Comparison of ENCODE assay signal across 18 cellular contexts in genomic region chrX:46662188-46662587, GRCh38.
DNase-seq lines count a peak whose midpoint lies in the region; ATAC-seq, FAIRE-seq and TF ChIP-seq lines count a peak whose summit lies in the region.
"Had no signal": no experiment of that assay in that cellular context is flagged by ENCODE, and none has a peak within 500 bp of the region (broad histone marks: within the 10 kb centered on the region; RNA-seq: fewer than 3 reads in every experiment).

No MANE protein-coding gene starts in this region.

- TF ChIP-seq CTCF in SK-N-SH (IDR thresholded peaks at IDR 0.05), result no peak
- no peak for TF ChIP-seq CTCF in endothelial cell of umbilical vein (IDR thresholded peaks at IDR 0.05; ENCODE audit: extremely low read depth in 1 of 2, insufficient read depth in 1 of 2, low read depth in 1 of 2, low read length in 2 of 2)
- no peak for TF ChIP-seq CTCF in A673 (conservative IDR thresholded peaks at IDR 0.05; ENCODE audit: low read depth, low read length)

- BruUV-seq in endothelial cell of umbilical vein (replicated peaks; lab: Mats Ljungman, UMichigan) (no TSS peak), A673 (replicated peaks; lab: Mats Ljungman, UMichigan) (no TSS peak)

- H3K9me3 ChIP-seq in SK-N-SH, result no peaks in the 10 kb centered on the region
- no peaks in the 10 kb centered on the region for H3K9me3 ChIP-seq in endothelial cell of umbilical vein (replicated peaks; ENCODE audit: control insufficient read depth, insufficient read depth, low read length)
- no peaks in the 10 kb centered on the region for H3K9me3 ChIP-seq in A673 (ENCODE audit: low read depth, low read length, poor library complexity, severe bottlenecking)
- H3K9me3 ChIP-seq: Caco-2 had no signal

- H2AFZ ChIP-seq in SK-N-SH (ENCODE audit: low read depth) (no peak overlapping the region), endothelial cell of umbilical vein (ENCODE audit: low read depth, low read length) (no peak overlapping the region)

- TF ChIP-seq RAD21 in SK-N-SH (IDR thresholded peaks at IDR 0.05; ENCODE audit: low read length), result no peak

- H3K9me1 ChIP-seq in endothelial cell of umbilical vein (replicated peaks; ENCODE audit: control insufficient read depth, extremely low read depth, insufficient read depth, low read length), result no peaks in the 10 kb centered on the region

- CTCF ChIA-PET in SK-N-SH (lab: Yijun Ruan, JAX) (interaction anchor here (1.4 to 1.5 kb wide), 2 partner anchors 9 to 16 kb away, joined by 3 to 8 read pairs; no protein-coding TSS in a partner anchor), endothelial cell of umbilical vein (lab: Charles Lee) (interaction anchor here (1.0 kb wide), 1 partner anchor 9 kb away, joined by 3 read pairs; no protein-coding TSS in a partner anchor), A673 (lab: Charles Lee) (no interaction called here)

- dilution Hi-C loops in endothelial cell of umbilical vein (cut with MboI; ENCODE audit: extremely low pct_ligation_motif_present, low sequenced_read_pairs), result no loop called here

- H3F3A ChIP-seq in SK-N-SH (replicated peaks; ENCODE audit: insufficient read depth), result peaks cover 3% of the 10 kb centered on the region

- ATAC-seq in SK-N-SH treated with all-trans-retinoic acid at 6 μM for 48 hours, result no peak
- ATAC-seq: CD8-positive, alpha-beta T cell had no signal

- H3K9me2 ChIP-seq in SK-N-SH, result no peaks in the 10 kb centered on the region

- H3K9ac ChIP-seq in SK-N-SH (no peak overlapping the region), endothelial cell of umbilical vein (replicated peaks; ENCODE audit: extremely low read depth, insufficient read depth, low read length) (no peak overlapping the region)
- H3K9ac ChIP-seq: BLaER1 treated with 17β-estradiol and CSF1 and Interleukin-3, amounts not matched to agents 10 nM and 100 nM had no signal

- H4K20me1 ChIP-seq in SK-N-SH (ENCODE audit: insufficient read depth), result no peaks in the 10 kb centered on the region
- no peaks in the 10 kb centered on the region for H4K20me1 ChIP-seq in endothelial cell of umbilical vein (replicated peaks; ENCODE audit: control insufficient read depth, extremely low read depth, insufficient read depth, low read length)
- H4K20me1 ChIP-seq: BLaER1 treated with 17β-estradiol and CSF1 and Interleukin-3, amounts not matched to agents 10 nM and 100 nM had no signal

- H3K36me3 ChIP-seq in SK-N-SH (replicated peaks in 1 of 2; ENCODE audit: control insufficient read depth in 1 of 2, insufficient read depth in 2 of 2, low read length in 1 of 2) (no peaks in the 10 kb centered on the region), endothelial cell of umbilical vein (ENCODE audit: control insufficient read depth in 2 of 2, extremely low read depth in 1 of 2, insufficient read depth in 2 of 2, low read length in 2 of 2) (no peaks in the 10 kb centered on the region), A673 (ENCODE audit: insufficient read depth, low read length, poor library complexity, severe bottlenecking) (no peaks in the 10 kb centered on the region)

- peak; percentile 67 for FAIRE-seq in endothelial cell of umbilical vein (lab: Jason Lieb, UNC)
- FAIRE-seq: G401.6, GM12891, GM19239 had no signal

- POLR2A ChIA-PET in SK-N-SH (lab: Yijun Ruan, JAX) (no interaction called here), endothelial cell of umbilical vein (lab: Charles Lee) (no interaction called here), A673 (lab: Charles Lee; ENCODE audit: low non-redundant PET) (no interaction called here)

- intact Hi-C loops in endothelial cell of umbilical vein (cut with micrococcal nuclease), result no loop called here
- intact Hi-C loops in A673 (cut with micrococcal nuclease; ENCODE audit: unreplicated experiment), result no loop called here

- TF ChIP-seq POLR2A in endothelial cell of umbilical vein (IDR thresholded peaks at IDR 0.05; ENCODE audit: low read depth, low read length), result no peak

- H3K27ac ChIP-seq in SK-N-SH (ENCODE audit: low read depth in 2 of 2, low read length in 1 of 2), result no peak overlapping the region; a peak in 1 of 4 replicates
- no peak overlapping the region for H3K27ac ChIP-seq in endothelial cell of umbilical vein (ENCODE audit: insufficient read depth, low read depth, low read length)
- H3K27ac ChIP-seq in A673 (ENCODE audit: low read depth, low read length, poor library complexity, severe bottlenecking), result no peak overlapping the region
- H3K27ac ChIP-seq: 22Rv1; BLaER1 treated with 17β-estradiol and CSF1 and Interleukin-3, amounts not matched to agents 10 nM and 100 nM; C4-2B had no signal

- WGBS in SK-N-SH (ENCODE audit: low lambda C conversion rate), result 45% methylated on average over 5 of the region's 5 CpGs

- peak in 1 of 2 experiments; percentile 32; a peak in 1 of 4 replicates for TF ChIP-seq EP300 in SK-N-SH (IDR thresholded peaks at IDR 0.05; ENCODE audit: borderline replicate concordance in 1 of 2, low read depth in 1 of 2, low read length in 1 of 2)

- H3K4me2 ChIP-seq in SK-N-SH, result no peak overlapping the region
- H3K4me2 ChIP-seq in endothelial cell of umbilical vein (ENCODE audit: insufficient read depth, low read length), result no peak overlapping the region
- H3K4me2 ChIP-seq: BLaER1 treated with 17β-estradiol and CSF1 and Interleukin-3, amounts not matched to agents 10 nM and 100 nM had no signal

- H3K4me1 ChIP-seq in SK-N-SH (ENCODE audit: control insufficient read depth in 1 of 2, insufficient read depth in 2 of 2, low read depth in 1 of 2, low read length in 1 of 2) (peaks cover 0 to 7% of the 10 kb centered on the region in 2 experiments; a peak in 1 of 4 replicates), endothelial cell of umbilical vein (ENCODE audit: control insufficient read depth, extremely low read depth, insufficient read depth, low read length) (peaks cover 14% of the 10 kb centered on the region), A673 (ENCODE audit: insufficient read depth, low read length, poor library complexity, severe bottlenecking) (no peaks in the 10 kb centered on the region)
- H3K4me1 ChIP-seq: Caco-2 had no signal

- DNase-seq in SK-N-SH (peak; percentile 22), endothelial cell of umbilical vein (ENCODE audit: low read depth, low spot score) (no peak), D341Med (ENCODE audit: low spot score) (no peak), A673 (ENCODE audit: low spot score) (no peak)
- DNase-seq: AML-193; Caco-2; Calu3; CD4-positive, alpha-beta T cell; CD8-positive, alpha-beta T cell; DMS79 treated with DMSO at 0.1 percent for 48 hours; GF-D8 had no signal

- H3K4me3 ChIP-seq in SK-N-SH (ENCODE audit: low read depth in 2 of 2, low read length in 1 of 2) (no peak overlapping the region), endothelial cell of umbilical vein (replicated peaks in 1 of 3; ENCODE audit: insufficient read depth in 1 of 3, low read depth in 1 of 3, low read length in 3 of 3) (no peak overlapping the region), A673 (ENCODE audit: low read depth, low read length, poor library complexity, severe bottlenecking) (no peak overlapping the region)
- H3K4me3 ChIP-seq: BLaER1 treated with 17β-estradiol and CSF1 and Interleukin-3, amounts not matched to agents 10 nM and 100 nM had no signal

- no peaks in the 10 kb centered on the region for H3K27me3 ChIP-seq in SK-N-SH (ENCODE audit: insufficient read depth)
- no peaks in the 10 kb centered on the region for H3K27me3 ChIP-seq in endothelial cell of umbilical vein (ENCODE audit: control insufficient read depth in 2 of 2, insufficient read depth in 2 of 2, low read length in 2 of 2)
- no peaks in the 10 kb centered on the region for H3K27me3 ChIP-seq in A673 (replicated peaks; ENCODE audit: insufficient read depth, low read depth, low read length, poor library complexity)
- H3K27me3 ChIP-seq: BLaER1 treated with 17β-estradiol and CSF1 and Interleukin-3, amounts not matched to agents 10 nM and 100 nM had no signal

- H3K79me2 ChIP-seq in SK-N-SH (ENCODE audit: insufficient read depth), result no peaks in the 10 kb centered on the region
- H3K79me2 ChIP-seq in endothelial cell of umbilical vein (ENCODE audit: control insufficient read depth, insufficient read depth, low read length), result no peaks in the 10 kb centered on the region

TF ChIP-seq in SK-N-SH, 30 proteins besides CTCF, POLR2A, EP300 and RAD21 (continues in another document):
- TF ChIP-seq FOXJ3 (CRISPR knock-in tag; IDR thresholded peaks at IDR 0.05) (0 out of 2 replicates have a peak, but pooled peaks have one; percentile 41), RXRA (IDR thresholded peaks at IDR 0.05; ENCODE audit: borderline replicate concordance, low read depth) (no peak), NRF1 (IDR thresholded peaks at IDR 0.05; ENCODE audit: low read depth, low read length) (no peak), MAX (IDR thresholded peaks at IDR 0.05; ENCODE audit: low read depth) (no peak), GATA2 (CRISPR knock-in tag; IDR thresholded peaks at IDR 0.05) (peak; percentile 81), FOXM1 (IDR thresholded peaks at IDR 0.05; ENCODE audit: low read depth) (no peak)

TF ChIP-seq in SK-N-SH treated with all-trans-retinoic acid at 6 μM for 48 hours, 23 proteins besides CTCF, POLR2A, EP300 and RAD21 (continues in another document):
- TF ChIP-seq POU6F1 (CRISPR knock-in tag; IDR thresholded peaks at IDR 0.05; ENCODE audit: borderline replicate concordance, low read depth), result no peak

TF ChIP-seq in endothelial cell of umbilical vein, 7 proteins besides CTCF, POLR2A, EP300 and RAD21:
- TF ChIP-seq FOS (IDR thresholded peaks at IDR 0.05; ENCODE audit: borderline replicate concordance, insufficient read depth, low read length) (no peak), JUN (IDR thresholded peaks at IDR 0.05; ENCODE audit: borderline replicate concordance, insufficient read depth, insufficient read length, low read depth) (no peak), EZH2 (IDR thresholded peaks at IDR 0.05; ENCODE audit: borderline replicate concordance, low read depth, low read length, severe bottlenecking) (no peak), POLR2AphosphoS5 (IDR thresholded peaks at IDR 0.05; ENCODE audit: insufficient read depth, low read depth, low read length) (no peak), MAX (IDR thresholded peaks at IDR 0.05; ENCODE audit: insufficient read depth, insufficient read length) (no peak), MYC (IDR thresholded peaks at IDR 0.05; ENCODE audit: low read depth, low read length) (no peak), GATA2 (IDR thresholded peaks at IDR 0.05; ENCODE audit: insufficient read depth, insufficient read length, low read depth, low read length) (no peak)
